In genomic region chr14:61754627-61755381, GRCh38 we compare ENCODE assay signal across 1 cellular context.
TF ChIP-seq lines count a peak whose summit lies in the region.

No MANE protein-coding gene starts in this region.

TF ChIP-seq in A549, 52 proteins besides CTCF, POLR2A, EP300 and RAD21:
- TF ChIP-seq RFX5 (IDR thresholded peaks at IDR 0.05) (no peak), JUN (IDR thresholded peaks at IDR 0.05) (0 out of 5 replicates have a peak, but pooled peaks of 1 of the 2 experiments have one; percentile 5), POLR2AphosphoS2 (conservative IDR thresholded peaks at IDR 0.05; ENCODE audit: low read length) (0 out of 2 replicates have a peak, but pooled peaks have one; percentile 45)
